ENCODE assay signal across 1 cellular context in genomic region chr12:51388066-51388799, GRCh38.
TF ChIP-seq lines count a peak whose summit lies in the region.

No MANE protein-coding gene starts in this region.

TF ChIP-seq in H1, 55 proteins besides CTCF, POLR2A, EP300 and RAD21 (continued from another document):
- no peak for TF ChIP-seq E2F6 (IDR thresholded peaks at IDR 0.05)
- no peak for TF ChIP-seq SP4 (IDR thresholded peaks at IDR 0.05; ENCODE audit: low read length)
- no peak for TF ChIP-seq JUN (IDR thresholded peaks at IDR 0.05; ENCODE audit: low read depth, low read length)
- TF ChIP-seq CEBPB (IDR thresholded peaks at IDR 0.05; ENCODE audit: low read depth, low read length), result no peak
- TF ChIP-seq CHD7 (IDR thresholded peaks at IDR 0.05; ENCODE audit: insufficient replicate concordance, low read length), result no peak
- TF ChIP-seq SIRT6 (IDR thresholded peaks at IDR 0.05; ENCODE audit: low read length), result no peak
- no peak for TF ChIP-seq EZH2 (IDR thresholded peaks at IDR 0.05; ENCODE audit: low read depth, low read length, severe bottlenecking)
